Comparison of ENCODE assay signal across 16 cellular contexts in genomic region chr2:154392256-154392655, GRCh38.
DNase-seq lines count a peak whose midpoint lies in the region; ATAC-seq and TF ChIP-seq lines count a peak whose summit lies in the region.
"Had no signal": no experiment of that assay in that cellular context is flagged by ENCODE, and none has a peak within 500 bp of the region (broad histone marks: within the 10 kb centered on the region; RNA-seq: fewer than 3 reads in every experiment).

No MANE protein-coding gene starts in this region.

- no peak for TF ChIP-seq POLR2A in suprapubic skin (IDR thresholded peaks at IDR 0.05)

- no peak overlapping the region for H3K4me3 ChIP-seq in suprapubic skin
- H3K4me3 ChIP-seq: upper lobe of right lung had no signal

- TF ChIP-seq EP300 in suprapubic skin (IDR thresholded peaks at IDR 0.05): no peak

- ATAC-seq in GM18502 (IDR thresholded peaks at IDR 0.05; ENCODE audit: poor library complexity, unreplicated experiment): peak; percentile 91
- ATAC-seq in GM19467 (IDR thresholded peaks at IDR 0.05; ENCODE audit: unreplicated experiment): peak; percentile 92
- peak; percentile 92 for ATAC-seq in HG02885 (IDR thresholded peaks at IDR 0.05; ENCODE audit: poor library complexity, unreplicated experiment)
- peak; percentile 92 for ATAC-seq in HG03565 (IDR thresholded peaks at IDR 0.05; ENCODE audit: unreplicated experiment)
- no peak for ATAC-seq in HG03045 (IDR thresholded peaks at IDR 0.05; ENCODE audit: unreplicated experiment)
- ATAC-seq: upper lobe of right lung had no signal

- H3K27ac ChIP-seq in suprapubic skin: no peak overlapping the region
- H3K27ac ChIP-seq: HL-60, upper lobe of right lung had no signal

- H3K9me3 ChIP-seq in suprapubic skin: no peaks in the 10 kb centered on the region
- H3K9me3 ChIP-seq: upper lobe of right lung had no signal

- H3K4me1 ChIP-seq in suprapubic skin: no peaks in the 10 kb centered on the region
- H3K4me1 ChIP-seq: upper lobe of right lung had no signal

- 81% methylated on average over 1 of the region's 1 CpG for WGBS in suprapubic skin

- DNase-seq in NCI-H69 (lab: John Stamatoyannopoulos, UW) (no peak), suprapubic skin (ENCODE audit: low spot score in 2 of 2) (no peak), DMS 273 (lab: John Stamatoyannopoulos, UW; ENCODE audit: unreplicated experiment) (no peak)
- DNase-seq: activated naive CD8-positive, alpha-beta T cell treated with anti-CD3 and anti-CD28 coated beads, Interleukin-2, amount 10 ng/mL, durations not matched to agents 7 days and 5 days; cerebellar nuclear complex; DMS153; erythroblast; NCI-H510A treated with DMSO at 0.1 percent for 48 hours; Right ventricle myocardium superior; upper lobe of right lung had no signal

- no peaks in the 10 kb centered on the region for H3K27me3 ChIP-seq in suprapubic skin
- H3K27me3 ChIP-seq: upper lobe of right lung had no signal

- TF ChIP-seq CTCF in suprapubic skin (IDR thresholded peaks at IDR 0.05): no peak

- H3K36me3 ChIP-seq in suprapubic skin: no peaks in the 10 kb centered on the region
- H3K36me3 ChIP-seq: upper lobe of right lung had no signal
